Comparison of ENCODE assay signal across 9 cellular contexts in genomic region chr12:91778938-91779400, GRCh38.
A peak's percentile ranks its signal among the peaks of the same experiment; 100 is the strongest.
DNase-seq lines count a peak whose midpoint lies in the region; ATAC-seq and TF ChIP-seq lines count a peak whose summit lies in the region.
"Had no signal": no experiment of that assay in that cellular context is flagged by ENCODE, and none has a peak within 500 bp of the region (broad histone marks: within the 10 kb centered on the region; RNA-seq: fewer than 3 reads in every experiment).

No MANE protein-coding gene starts in this region.

- no peaks in the 10 kb centered on the region for H3K9me3 ChIP-seq in right lobe of liver

- intact Hi-C loops in right lobe of liver (cut with DNase I) = no loop called here

- DNase-seq in SIG-M5 treated with dmso at 0.1 percent for 504 hours (lab: John Stamatoyannopoulos, UW; ENCODE audit: unreplicated experiment) (peak; percentile 71), SIG-M5 (lab: John Stamatoyannopoulos, UW) (no peak), SK-MEL-5 (ENCODE audit: low read depth, low spot score) (peak; percentile 88), amniotic epithelial cell (ENCODE audit: low read depth) (peak; percentile 92), right lobe of liver (no peak), DMS 273 treated with DMSO at 0.1 percent for 48 hours (lab: John Stamatoyannopoulos, UW) (no peak)
- DNase-seq in stimulated activated effector memory CD8-positive, alpha-beta T cell treated with anti-CD3 and anti-CD28 coated beads, Interleukin-12 subunit alpha, Interleukin-12 subunit beta, amount 100 ng/mL, for 72 hours (ENCODE audit: low spot score in 2 of 2) = peak; percentile 16 to 71

- H3K27ac Mint-ChIP-seq in stimulated activated effector memory CD8-positive, alpha-beta T cell treated with anti-CD3 and anti-CD28 coated beads, Interleukin-12 subunit alpha, Interleukin-12 subunit beta, amount 100 ng/mL, for 72 hours = peak overlapping the region; percentile 86

- H3K4me3 Mint-ChIP-seq in stimulated activated effector memory CD8-positive, alpha-beta T cell treated with anti-CD3 and anti-CD28 coated beads, Interleukin-12 subunit alpha, Interleukin-12 subunit beta, amount 100 ng/mL, for 72 hours = peak overlapping the region; percentile 41

- peaks cover 8% of the 10 kb centered on the region for H3K36me3 Mint-ChIP-seq in stimulated activated effector memory CD8-positive, alpha-beta T cell treated with anti-CD3 and anti-CD28 coated beads, Interleukin-12 subunit alpha, Interleukin-12 subunit beta, amount 100 ng/mL, for 72 hours
- H3K36me3 Mint-ChIP-seq: immature natural killer cell had no signal

- H3K4me1 Mint-ChIP-seq in stimulated activated effector memory CD8-positive, alpha-beta T cell treated with anti-CD3 and anti-CD28 coated beads, Interleukin-12 subunit alpha, Interleukin-12 subunit beta, amount 100 ng/mL, for 72 hours = peaks cover 17% of the 10 kb centered on the region

- no peak for TF ChIP-seq CTCF in right lobe of liver (IDR thresholded peaks at IDR 0.05)

- no peaks in the 10 kb centered on the region for H3K27me3 ChIP-seq in right lobe of liver

- no peaks in the 10 kb centered on the region for H3K36me3 ChIP-seq in right lobe of liver

- in situ Hi-C loops in SK-MEL-5 (cut with HindIII; ENCODE audit: low pct_unique_long_range_greater_than_20kb, low sequenced_read_pairs) = no loop called here

- peak; percentile 99 for ATAC-seq in HG03060 (IDR thresholded peaks at IDR 0.05; ENCODE audit: low read depth, unreplicated experiment)
- ATAC-seq in right lobe of liver = peak; percentile 46 to 91 (median 57)
- ATAC-seq in stimulated activated effector memory CD8-positive, alpha-beta T cell treated with anti-CD3 and anti-CD28 coated beads, Interleukin-12 subunit alpha, Interleukin-12 subunit beta, amount 100 ng/mL, for 72 hours = peak; percentile 100

- 52% methylated on average over 6 of the region's 6 CpGs for WGBS in right lobe of liver (ENCODE audit: insufficient coverage, low coverage, low lambda C conversion rate, missing lambda C conversion rate)

- H3K4me3 ChIP-seq in right lobe of liver = no peak overlapping the region

- TF ChIP-seq POLR2A in right lobe of liver (IDR thresholded peaks at IDR 0.05) = no peak

- no peaks in the 10 kb centered on the region for H3K9me3 Mint-ChIP-seq in stimulated activated effector memory CD8-positive, alpha-beta T cell treated with anti-CD3 and anti-CD28 coated beads, Interleukin-12 subunit alpha, Interleukin-12 subunit beta, amount 100 ng/mL, for 72 hours
- H3K9me3 Mint-ChIP-seq: immature natural killer cell had no signal

- H3K27ac ChIP-seq in right lobe of liver = no peak overlapping the region

- H3K4me1 ChIP-seq in right lobe of liver = no peaks in the 10 kb centered on the region

Comparison
In these comparisons a context has a peak if more than half of its experiments do, and no peak if none do; other contexts are left out.
1. DNase-seq: peak in SIG-M5 treated with dmso at 0.1 percent for 504 hours (single experiment), SK-MEL-5 (single experiment), amniotic epithelial cell (single experiment) and stimulated activated effector memory CD8-positive, alpha-beta T cell treated with anti-CD3 and anti-CD28 coated beads, Interleukin-12 subunit alpha, Interleukin-12 subunit beta, amount 100 ng/mL, for 72 hours (2 of 2); none in SIG-M5 (single experiment), right lobe of liver (0 of 3) and DMS 273 treated with DMSO at 0.1 percent for 48 hours (single experiment).
2. Peak in every context shown above with its lines, with median percentiles within 50 percentile points of each other: ATAC-seq.